In genomic region chr10:113558336-113558735, GRCh38 we compare ENCODE assay signal across 1 cellular context.
TF ChIP-seq lines count a peak whose summit lies in the region.

No MANE protein-coding gene starts in this region.

TF ChIP-seq in neural cell, 6 proteins besides CTCF, POLR2A, EP300 and RAD21 (continued from another document):
- TF ChIP-seq, protein P1, sequence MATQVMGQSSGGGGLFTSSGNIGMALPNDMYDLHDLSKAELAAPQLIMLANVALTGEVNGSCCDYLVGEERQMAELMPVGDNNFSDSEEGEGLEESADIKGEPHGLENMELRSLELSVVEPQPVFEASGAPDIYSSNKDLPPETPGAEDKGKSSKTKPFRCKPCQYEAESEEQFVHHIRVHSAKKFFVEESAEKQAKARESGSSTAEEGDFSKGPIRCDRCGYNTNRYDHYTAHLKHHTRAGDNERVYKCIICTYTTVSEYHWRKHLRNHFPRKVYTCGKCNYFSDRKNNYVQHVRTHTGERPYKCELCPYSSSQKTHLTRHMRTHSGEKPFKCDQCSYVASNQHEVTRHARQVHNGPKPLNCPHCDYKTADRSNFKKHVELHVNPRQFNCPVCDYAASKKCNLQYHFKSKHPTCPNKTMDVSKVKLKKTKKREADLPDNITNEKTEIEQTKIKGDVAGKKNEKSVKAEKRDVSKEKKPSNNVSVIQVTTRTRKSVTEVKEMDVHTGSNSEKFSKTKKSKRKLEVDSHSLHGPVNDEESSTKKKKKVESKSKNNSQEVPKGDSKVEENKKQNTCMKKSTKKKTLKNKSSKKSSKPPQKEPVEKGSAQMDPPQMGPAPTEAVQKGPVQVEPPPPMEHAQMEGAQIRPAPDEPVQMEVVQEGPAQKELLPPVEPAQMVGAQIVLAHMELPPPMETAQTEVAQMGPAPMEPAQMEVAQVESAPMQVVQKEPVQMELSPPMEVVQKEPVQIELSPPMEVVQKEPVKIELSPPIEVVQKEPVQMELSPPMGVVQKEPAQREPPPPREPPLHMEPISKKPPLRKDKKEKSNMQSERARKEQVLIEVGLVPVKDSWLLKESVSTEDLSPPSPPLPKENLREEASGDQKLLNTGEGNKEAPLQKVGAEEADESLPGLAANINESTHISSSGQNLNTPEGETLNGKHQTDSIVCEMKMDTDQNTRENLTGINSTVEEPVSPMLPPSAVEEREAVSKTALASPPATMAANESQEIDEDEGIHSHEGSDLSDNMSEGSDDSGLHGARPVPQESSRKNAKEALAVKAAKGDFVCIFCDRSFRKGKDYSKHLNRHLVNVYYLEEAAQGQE (IDR thresholded peaks at IDR 0.05; ENCODE audit: borderline replicate concordance): no peak
- no peak for TF ChIP-seq MXI1 (conservative IDR thresholded peaks at IDR 0.05; ENCODE audit: poor library complexity, severe bottlenecking)
